Comparison of ENCODE assay signal across 3 cellular contexts in genomic region chr11:134414036-134414731, GRCh38.
TF ChIP-seq lines count a peak whose summit lies in the region.

No MANE protein-coding gene starts in this region.

TF ChIP-seq in HEK293, 187 proteins besides CTCF, POLR2A, EP300 and RAD21:
- TF ChIP-seq ZNF10 (tag by site-specific recombination; IDR thresholded peaks at IDR 0.05) (no peak), ZNF391 (tag by site-specific recombination; IDR thresholded peaks at IDR 0.05; ENCODE audit: borderline replicate concordance, low read depth) (no peak), ZNF121 (tag by site-specific recombination; IDR thresholded peaks at IDR 0.05) (no peak), ZFHX2 (tag by site-specific recombination; conservative IDR thresholded peaks at IDR 0.05) (0 out of 2 replicates have a peak, but pooled peaks have one; percentile 23), EGR2 (tag by site-specific recombination; IDR thresholded peaks at IDR 0.05; ENCODE audit: low read depth) (no peak), ZNF558 (tag by site-specific recombination; IDR thresholded peaks at IDR 0.05) (no peak)

TF ChIP-seq in H1, 55 proteins besides CTCF, POLR2A, EP300 and RAD21:
- no peak for TF ChIP-seq HDAC6 (IDR thresholded peaks at IDR 0.05; ENCODE audit: low read depth, low read length)
- TF ChIP-seq GABPA (IDR thresholded peaks at IDR 0.05; ENCODE audit: borderline replicate concordance, insufficient read depth, low read length), result no peak
- no peak for TF ChIP-seq SIN3A (conservative IDR thresholded peaks at IDR 0.05 in 1 of 2, IDR thresholded peaks at IDR 0.05 in 1 of 2; ENCODE audit: low read depth in 1 of 2, low read length in 2 of 2)
- TF ChIP-seq CBX8 (IDR thresholded peaks at IDR 0.05; ENCODE audit: borderline replicate concordance, low read depth, low read length), result no peak
- TF ChIP-seq, protein P1, sequence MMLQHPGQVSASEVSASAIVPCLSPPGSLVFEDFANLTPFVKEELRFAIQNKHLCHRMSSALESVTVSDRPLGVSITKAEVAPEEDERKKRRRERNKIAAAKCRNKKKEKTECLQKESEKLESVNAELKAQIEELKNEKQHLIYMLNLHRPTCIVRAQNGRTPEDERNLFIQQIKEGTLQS (IDR thresholded peaks at IDR 0.05; ENCODE audit: insufficient read depth, low read depth, low read length), result no peak
- TF ChIP-seq CEBPB (IDR thresholded peaks at IDR 0.05; ENCODE audit: low read depth, low read length), result no peak
- TF ChIP-seq, protein P2, sequence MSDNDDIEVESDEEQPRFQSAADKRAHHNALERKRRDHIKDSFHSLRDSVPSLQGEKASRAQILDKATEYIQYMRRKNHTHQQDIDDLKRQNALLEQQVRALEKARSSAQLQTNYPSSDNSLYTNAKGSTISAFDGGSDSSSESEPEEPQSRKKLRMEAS (IDR thresholded peaks at IDR 0.05), result no peak
- no peak for TF ChIP-seq RFX5 (IDR thresholded peaks at IDR 0.05; ENCODE audit: borderline replicate concordance, low read depth, low read length)
- no peak for TF ChIP-seq CBX5 (IDR thresholded peaks at IDR 0.05; ENCODE audit: low read depth, low read length)
TF ChIP-seq in H1: peak in this region for 0.

TF ChIP-seq in neural cell, 6 proteins besides CTCF, POLR2A, EP300 and RAD21:
- TF ChIP-seq EZH2 (IDR thresholded peaks at IDR 0.05; ENCODE audit: borderline replicate concordance, insufficient read depth, low read length, poor library complexity, severe bottlenecking) (no peak), SMC3 (conservative IDR thresholded peaks at IDR 0.05; ENCODE audit: poor library complexity) (no peak), TAF1 (IDR thresholded peaks at IDR 0.05; ENCODE audit: low read depth) (no peak), POLR2AphosphoS5 (IDR thresholded peaks at IDR 0.05) (no peak), MXI1 (conservative IDR thresholded peaks at IDR 0.05; ENCODE audit: poor library complexity, severe bottlenecking) (no peak)
- TF ChIP-seq, protein P3, sequence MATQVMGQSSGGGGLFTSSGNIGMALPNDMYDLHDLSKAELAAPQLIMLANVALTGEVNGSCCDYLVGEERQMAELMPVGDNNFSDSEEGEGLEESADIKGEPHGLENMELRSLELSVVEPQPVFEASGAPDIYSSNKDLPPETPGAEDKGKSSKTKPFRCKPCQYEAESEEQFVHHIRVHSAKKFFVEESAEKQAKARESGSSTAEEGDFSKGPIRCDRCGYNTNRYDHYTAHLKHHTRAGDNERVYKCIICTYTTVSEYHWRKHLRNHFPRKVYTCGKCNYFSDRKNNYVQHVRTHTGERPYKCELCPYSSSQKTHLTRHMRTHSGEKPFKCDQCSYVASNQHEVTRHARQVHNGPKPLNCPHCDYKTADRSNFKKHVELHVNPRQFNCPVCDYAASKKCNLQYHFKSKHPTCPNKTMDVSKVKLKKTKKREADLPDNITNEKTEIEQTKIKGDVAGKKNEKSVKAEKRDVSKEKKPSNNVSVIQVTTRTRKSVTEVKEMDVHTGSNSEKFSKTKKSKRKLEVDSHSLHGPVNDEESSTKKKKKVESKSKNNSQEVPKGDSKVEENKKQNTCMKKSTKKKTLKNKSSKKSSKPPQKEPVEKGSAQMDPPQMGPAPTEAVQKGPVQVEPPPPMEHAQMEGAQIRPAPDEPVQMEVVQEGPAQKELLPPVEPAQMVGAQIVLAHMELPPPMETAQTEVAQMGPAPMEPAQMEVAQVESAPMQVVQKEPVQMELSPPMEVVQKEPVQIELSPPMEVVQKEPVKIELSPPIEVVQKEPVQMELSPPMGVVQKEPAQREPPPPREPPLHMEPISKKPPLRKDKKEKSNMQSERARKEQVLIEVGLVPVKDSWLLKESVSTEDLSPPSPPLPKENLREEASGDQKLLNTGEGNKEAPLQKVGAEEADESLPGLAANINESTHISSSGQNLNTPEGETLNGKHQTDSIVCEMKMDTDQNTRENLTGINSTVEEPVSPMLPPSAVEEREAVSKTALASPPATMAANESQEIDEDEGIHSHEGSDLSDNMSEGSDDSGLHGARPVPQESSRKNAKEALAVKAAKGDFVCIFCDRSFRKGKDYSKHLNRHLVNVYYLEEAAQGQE (IDR thresholded peaks at IDR 0.05; ENCODE audit: borderline replicate concordance), result no peak
